19 cellular contexts compared by ENCODE assay signal in genomic region chr13:33512880-33513554, GRCh38.
"Had no signal": no experiment of that assay in that cellular context is flagged by ENCODE, and none has a peak within 500 bp of the region (broad histone marks: within the 10 kb centered on the region; RNA-seq: fewer than 3 reads in every experiment).

No MANE protein-coding gene starts in this region.

- H3K27me3 ChIP-seq: ascending aorta, foreskin keratinocyte, stomach, testis had no signal

- H3K9me3 ChIP-seq: ascending aorta, stomach, testis had no signal

- H3K4me1 ChIP-seq: foreskin keratinocyte had no signal

- H3K4me1 Mint-ChIP-seq: activated naive CD8-positive, alpha-beta T cell treated with anti-CD3 and anti-CD28 coated beads, Interleukin-2, amount 50 U/mL, for 24 hours had no signal

- H3K27ac ChIP-seq: ascending aorta, foreskin keratinocyte, stomach, testis had no signal

- H3K27ac Mint-ChIP-seq: activated naive CD4-positive, alpha-beta T cell treated with anti-CD3 and anti-CD28 coated beads for 36 hours; activated naive CD8-positive, alpha-beta T cell treated with anti-CD3 and anti-CD28 coated beads, Interleukin-2, amount 50 U/mL, for 24 hours; activated T-helper 2 cell treated with anti-CD3 and anti-CD28 coated beads, Interferon-gamma antibody, Interleukin-2, Interleukin-4, amounts not matched to agents 10 μg/mL and 5 μg/mL and 100 μg/mL, durations not matched to agents 14 hours and 24 hours and 36 hours; nephron progenitor cell had no signal

- DNase-seq: activated CD4-positive, alpha-beta T cell treated with anti-CD3 and anti-CD28 coated beads, Interleukin-2, amount 50 U/mL, for 4 hours; activated CD4-positive, CD25-positive, alpha-beta regulatory T cell treated with anti-CD3 and anti-CD28 coated beads, Interleukin-2, amount 50 U/mL, for 72 hours; activated naive CD4-positive, alpha-beta T cell treated with anti-CD3 and anti-CD28 coated beads for 36 hours; activated naive CD8-positive, alpha-beta T cell treated with anti-CD3 and anti-CD28 coated beads, Interleukin-2, amount 50 U/mL, for 24 hours; glutamatergic neuron; hypothalamus; left ventricle myocardium superior; mesendoderm; nephron progenitor cell; occipital lobe; right cardiac atrium; stimulated activated CD4-positive, alpha-beta T cell treated with anti-CD3 and anti-CD28 coated beads, Interleukin-12 subunit alpha, Interleukin-12 subunit beta, amount 100 ng/mL, for 4 hours; stimulated activated CD4-positive, alpha-beta T cell treated with anti-CD3 and anti-CD28 coated beads, Interleukin-2, amount 100 ng/mL, for 24 hours; stomach; T-helper 9 cell; testis had no signal

- H3K36me3 ChIP-seq: ascending aorta, stomach had no signal

- H3K9me3 Mint-ChIP-seq: activated naive CD4-positive, alpha-beta T cell treated with anti-CD3 and anti-CD28 coated beads for 36 hours; activated naive CD8-positive, alpha-beta T cell treated with anti-CD3 and anti-CD28 coated beads, Interleukin-2, amount 50 U/mL, for 24 hours; activated T-helper 2 cell treated with anti-CD3 and anti-CD28 coated beads, Interferon-gamma antibody, Interleukin-2, Interleukin-4, amounts not matched to agents 10 μg/mL and 5 μg/mL and 100 μg/mL, durations not matched to agents 14 hours and 24 hours and 36 hours had no signal

- H3K4me3 Mint-ChIP-seq: activated naive CD4-positive, alpha-beta T cell treated with anti-CD3 and anti-CD28 coated beads for 36 hours; activated naive CD8-positive, alpha-beta T cell treated with anti-CD3 and anti-CD28 coated beads, Interleukin-2, amount 50 U/mL, for 24 hours; nephron progenitor cell had no signal

- H3K4me3 ChIP-seq: ascending aorta, stomach, testis had no signal
